In the genomic region with DNA sequence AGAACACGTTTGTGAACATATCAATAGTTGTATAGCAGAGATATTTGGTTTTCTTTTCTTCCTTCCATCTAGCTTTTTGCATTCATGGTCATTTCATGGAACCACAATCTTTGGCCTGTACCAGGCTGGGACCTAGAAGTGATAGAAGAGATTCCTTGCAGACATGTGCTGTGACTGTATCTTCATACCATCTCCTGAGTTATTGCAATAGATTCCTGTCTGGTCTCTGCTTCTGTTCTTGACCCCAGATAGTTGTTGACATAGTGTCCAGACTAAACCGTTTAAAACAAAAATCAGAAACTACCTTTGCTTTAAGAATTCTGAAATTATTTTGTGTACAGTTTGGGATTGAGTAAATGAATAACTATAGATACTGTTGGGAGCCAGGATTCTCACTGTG, we compare ENCODE assay signal across 22 cellular contexts. TPM values are rescaled to one million over a fixed set of nuclear protein-coding genes. Genes with fewer than 3 reads are reported as not detected.
DNase-seq lines count a peak whose midpoint lies in the region; ATAC-seq, FAIRE-seq and TF ChIP-seq lines count a peak whose summit lies in the region.
"Had no signal": no experiment of that assay in that cellular context is flagged by ENCODE, and none has a peak within 500 bp of the region (broad histone marks: within the 10 kb centered on the region; RNA-seq: fewer than 3 reads in every experiment).

No MANE protein-coding gene starts in this region.

- H3K79me2 ChIP-seq in trophoblast cell (ENCODE audit: control insufficient read depth, insufficient read depth, low read length, poor library complexity) = no peaks in the 10 kb centered on the region

- H3K4me3 ChIP-seq in A549 = no peak overlapping the region
- peak overlapping the region; percentile 14 for H3K4me3 ChIP-seq in adipocyte (ENCODE audit: low read length)
- H3K4me3 ChIP-seq in trophoblast cell (ENCODE audit: low read depth, low read length) = no peak overlapping the region
- H3K4me3 ChIP-seq: GM12878, GM23248 had no signal

- H3K4me2 ChIP-seq in A549 = peak overlapping the region; percentile 46
- no peak overlapping the region for H3K4me2 ChIP-seq in trophoblast cell (ENCODE audit: low read length)

- FAIRE-seq in A549 (lab: Jason Lieb, UNC) = no peak
- FAIRE-seq: GM12878 had no signal

- no peak overlapping the region for H4K12ac ChIP-seq in trophoblast cell (ENCODE audit: low read depth, low read length)

- H3K27ac ChIP-seq in A549 (peak overlapping the region; percentile 4 to 49; a peak in 1 of 6 replicates), trophoblast cell (ENCODE audit: low read depth, low read length) (no peak overlapping the region)
- H3K27ac ChIP-seq: GM23248, HL-60 had no signal

- no peak overlapping the region for H2BK12ac ChIP-seq in trophoblast cell (ENCODE audit: low read length)

- H3K36me3 ChIP-seq in adipocyte (ENCODE audit: control insufficient read depth, insufficient read depth, low read length, severe bottlenecking) (no peaks in the 10 kb centered on the region), trophoblast cell (ENCODE audit: control insufficient read depth in 1 of 2, insufficient read depth in 2 of 2, low read length in 2 of 2) (no peaks in the 10 kb centered on the region)
- H3K36me3 ChIP-seq: BE2C had no signal

- no peak overlapping the region for H3K23ac ChIP-seq in trophoblast cell (ENCODE audit: low read length)

- H3K9ac ChIP-seq in adipocyte (ENCODE audit: low read length) (no peak overlapping the region), trophoblast cell (ENCODE audit: low read length) (no peak overlapping the region)
- H3K9ac ChIP-seq: GM23248 had no signal

- no peak overlapping the region for H2BK5ac ChIP-seq in trophoblast cell (ENCODE audit: low read depth, low read length, poor library complexity)

- no peak overlapping the region for H3K14ac ChIP-seq in trophoblast cell (ENCODE audit: low read length)

- H3K9me3 ChIP-seq in A549 = no peaks in the 10 kb centered on the region
- no peaks in the 10 kb centered on the region for H3K9me3 ChIP-seq in adipocyte (ENCODE audit: control insufficient read depth, low read length)
- no peaks in the 10 kb centered on the region for H3K9me3 ChIP-seq in trophoblast cell (ENCODE audit: insufficient read depth, low read depth, low read length)
- H3K9me3 ChIP-seq: BE2C had no signal

- H3K4ac ChIP-seq in trophoblast cell (ENCODE audit: low read depth, low read length) = no peak overlapping the region

- H3K79me1 ChIP-seq in trophoblast cell (ENCODE audit: low read length) = no peaks in the 10 kb centered on the region

- no peak for TF ChIP-seq CTCF in A549 (IDR thresholded peaks at IDR 0.05)

- H3K4me3 Mint-ChIP-seq in stimulated activated naive CD8-positive, alpha-beta T cell treated with anti-CD3 and anti-CD28 coated beads, Interleukin-15, amount 100 ng/mL, for 72 hours = no peak overlapping the region
- H3K4me3 Mint-ChIP-seq: CD8-positive, alpha-beta memory T cell had no signal

- TF ChIP-seq RAD21 in A549 (conservative IDR thresholded peaks at IDR 0.05 in 1 of 2, IDR thresholded peaks at IDR 0.05 in 1 of 2) = no peak

- DNase-seq in A549 (ENCODE audit: low read depth in 1 of 2, low spot score in 1 of 2) (no peak), adipocyte (ENCODE audit: low read depth) (no peak), left lobe of liver (ENCODE audit: low spot score) (no peak), trophoblast cell (peak; percentile 21 to 62)
- no peak for DNase-seq in stimulated activated naive CD8-positive, alpha-beta T cell treated with anti-CD3 and anti-CD28 coated beads, Interleukin-15, amount 100 ng/mL, for 72 hours
- DNase-seq: ACHN; BE2C; C1 segment of cervical spinal cord; CD4-positive, CD25-positive, alpha-beta regulatory T cell; CD8-positive, alpha-beta memory T cell; COR-L47; DMS 273 treated with DMSO at 0.1 percent for 48 hours; DMS53; DND-41; EL; GM23248; HCEC 1CT; IMR-90 had no signal

- H3K27me3 ChIP-seq in adipocyte (replicated peaks; ENCODE audit: control insufficient read depth, insufficient read depth, low read length) = no peaks in the 10 kb centered on the region
- no peaks in the 10 kb centered on the region for H3K27me3 ChIP-seq in trophoblast cell (ENCODE audit: insufficient read depth, low read length)
- H3K27me3 ChIP-seq: BE2C had no signal

- H3K4me1 ChIP-seq in A549 (peaks cover 86% of the 10 kb centered on the region), adipocyte (ENCODE audit: control insufficient read depth, insufficient read depth, low read length) (peaks cover 78% of the 10 kb centered on the region), trophoblast cell (ENCODE audit: control insufficient read depth in 1 of 2, insufficient read depth in 2 of 2, low read length in 2 of 2) (peaks cover 17 to 21% of the 10 kb centered on the region in 2 experiments)

- ATAC-seq in A549 = peak in 1 of 2 experiments; percentile 38; a peak in 1 of 6 replicates
- ATAC-seq in left lobe of liver = peak; percentile 22
- no peak for ATAC-seq in GM21381 (IDR thresholded peaks at IDR 0.05; ENCODE audit: unreplicated experiment)
- no peak for ATAC-seq in stimulated activated naive CD8-positive, alpha-beta T cell treated with anti-CD3 and anti-CD28 coated beads, Interleukin-15, amount 100 ng/mL, for 72 hours
- ATAC-seq in GM21423 (IDR thresholded peaks at IDR 0.05; ENCODE audit: unreplicated experiment) = no peak
- ATAC-seq: GM12878 had no signal

- no peak overlapping the region for H2BK120ac ChIP-seq in trophoblast cell (ENCODE audit: insufficient read depth, low read length, poor library complexity)

- H3K4me1 Mint-ChIP-seq in stimulated activated naive CD8-positive, alpha-beta T cell treated with anti-CD3 and anti-CD28 coated beads, Interleukin-15, amount 100 ng/mL, for 72 hours = peaks cover 90% of the 10 kb centered on the region

- H2AFZ ChIP-seq in trophoblast cell (ENCODE audit: insufficient read depth, low read length, poor library complexity) = no peak overlapping the region
- H2AFZ ChIP-seq: GM23248 had no signal

- no peaks in the 10 kb centered on the region for H3K27me3 Mint-ChIP-seq in stimulated activated naive CD8-positive, alpha-beta T cell treated with anti-CD3 and anti-CD28 coated beads, Interleukin-15, amount 100 ng/mL, for 72 hours
- H3K27me3 Mint-ChIP-seq: CD4-positive, CD25-positive, alpha-beta regulatory T cell; CD8-positive, alpha-beta memory T cell had no signal

- POLR2A ChIA-PET in A549 (lab: Yijun Ruan, JAX) = no interaction called here

- no peak overlapping the region for H4K8ac ChIP-seq in trophoblast cell (ENCODE audit: low read depth, low read length)

- TF ChIP-seq EP300 in A549 (IDR thresholded peaks at IDR 0.05) = no peak

- CTCF ChIA-PET in A549 (lab: Yijun Ruan, JAX) = interaction anchor here (0.9 kb wide), 1 partner anchor 224 kb away, joined by 4 read pairs; no protein-coding TSS in a partner anchor

- H3K9me3 Mint-ChIP-seq in stimulated activated naive CD8-positive, alpha-beta T cell treated with anti-CD3 and anti-CD28 coated beads, Interleukin-15, amount 100 ng/mL, for 72 hours = no peaks in the 10 kb centered on the region
- H3K9me3 Mint-ChIP-seq: CD8-positive, alpha-beta memory T cell had no signal

- no peak overlapping the region for H3K27ac Mint-ChIP-seq in stimulated activated naive CD8-positive, alpha-beta T cell treated with anti-CD3 and anti-CD28 coated beads, Interleukin-15, amount 100 ng/mL, for 72 hours

- H3K18ac ChIP-seq in trophoblast cell (ENCODE audit: low read length) = no peak overlapping the region

- WGBS in A549 (ENCODE audit: missing lambda C conversion rate) = 32% methylated on average over 2 of the region's 2 CpGs
- no CpG with 5 or more reads among the region's 2 CpGs for WGBS in trophoblast cell (ENCODE audit: extremely low coverage, insufficient coverage, insufficient read length)

- H4K91ac ChIP-seq in trophoblast cell (ENCODE audit: low read depth, low read length) = no peak overlapping the region

- H2AK5ac ChIP-seq in trophoblast cell (ENCODE audit: low read length) = no peak overlapping the region

- TF ChIP-seq POLR2A in A549 (IDR thresholded peaks at IDR 0.05; ENCODE audit: low read length) = no peak

TF ChIP-seq in A549, 52 proteins besides CTCF, POLR2A, EP300 and RAD21:
- TF ChIP-seq, protein P1, sequence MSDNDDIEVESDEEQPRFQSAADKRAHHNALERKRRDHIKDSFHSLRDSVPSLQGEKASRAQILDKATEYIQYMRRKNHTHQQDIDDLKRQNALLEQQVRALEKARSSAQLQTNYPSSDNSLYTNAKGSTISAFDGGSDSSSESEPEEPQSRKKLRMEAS (IDR thresholded peaks at IDR 0.05) = no peak
- TF ChIP-seq MYC (IDR thresholded peaks at IDR 0.05; ENCODE audit: borderline replicate concordance, low read length) = no peak
- TF ChIP-seq, protein P2, sequence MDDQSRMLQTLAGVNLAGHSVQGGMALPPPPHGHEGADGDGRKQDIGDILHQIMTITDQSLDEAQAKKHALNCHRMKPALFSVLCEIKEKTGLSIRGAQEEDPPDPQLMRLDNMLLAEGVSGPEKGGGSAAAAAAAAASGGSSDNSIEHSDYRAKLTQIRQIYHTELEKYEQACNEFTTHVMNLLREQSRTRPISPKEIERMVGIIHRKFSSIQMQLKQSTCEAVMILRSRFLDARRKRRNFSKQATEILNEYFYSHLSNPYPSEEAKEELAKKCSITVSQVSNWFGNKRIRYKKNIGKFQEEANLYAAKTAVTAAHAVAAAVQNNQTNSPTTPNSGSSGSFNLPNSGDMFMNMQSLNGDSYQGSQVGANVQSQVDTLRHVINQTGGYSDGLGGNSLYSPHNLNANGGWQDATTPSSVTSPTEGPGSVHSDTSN (IDR thresholded peaks at IDR 0.05) = no peak
- TF ChIP-seq, protein P3, sequence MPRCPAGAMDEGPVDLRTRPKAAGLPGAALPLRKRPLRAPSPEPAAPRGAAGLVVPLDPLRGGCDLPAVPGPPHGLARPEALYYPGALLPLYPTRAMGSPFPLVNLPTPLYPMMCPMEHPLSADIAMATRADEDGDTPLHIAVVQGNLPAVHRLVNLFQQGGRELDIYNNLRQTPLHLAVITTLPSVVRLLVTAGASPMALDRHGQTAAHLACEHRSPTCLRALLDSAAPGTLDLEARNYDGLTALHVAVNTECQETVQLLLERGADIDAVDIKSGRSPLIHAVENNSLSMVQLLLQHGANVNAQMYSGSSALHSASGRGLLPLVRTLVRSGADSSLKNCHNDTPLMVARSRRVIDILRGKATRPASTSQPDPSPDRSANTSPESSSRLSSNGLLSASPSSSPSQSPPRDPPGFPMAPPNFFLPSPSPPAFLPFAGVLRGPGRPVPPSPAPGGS (IDR thresholded peaks at IDR 0.05) = no peak

RNA-seq across cellular contexts. Expression of a gene that starts 16.8 kb away (rescaled TPM):
- polyA plus RNA-seq in A549 (2011; rRNA removed) = 13.3 and 14.8 TPM in 2 replicates
- polyA plus RNA-seq in A549 (2012; cell fraction: cytosol; rRNA removed) = 4.5 and 5.7 TPM in 2 replicates
- polyA plus RNA-seq in A549 (2012; cell fraction: nucleus; rRNA removed) = 3.6 and 4.5 TPM in 2 replicates
- polyA plus RNA-seq in A549 (2017; fragmentation: RNase III; extraction: RNeasy Plus Mini Kit Qiagen cat#74134 plus additional on column Dnase treatment) = 11.0 to 12.2 TPM (median 11.2 TPM) in 3 replicates
- polyA minus RNA-seq in A549 (2011; rRNA and poly(A)+ RNA removed) = 18.3 and 21.7 TPM in 2 replicates
- total RNA-seq in left lobe of liver = 9.7 TPM
- polyA plus RNA-seq in trophoblast cell (2013) = 15.7 and 16.4 TPM in 2 replicates

Comparison
In these comparisons a context has a peak if more than half of its experiments do, and no peak if none do; other contexts are left out.
1. DNase-seq: peak in trophoblast cell (2 of 2); none in A549 (0 of 2), adipocyte (single experiment), left lobe of liver (single experiment) and stimulated activated naive CD8-positive, alpha-beta T cell treated with anti-CD3 and anti-CD28 coated beads, Interleukin-15, amount 100 ng/mL, for 72 hours (0 of 2).